26 cellular contexts compared by ENCODE assay signal in genomic region chr22:23100124-23100801, GRCh38. TPM values are rescaled to one million over a fixed set of nuclear protein-coding genes. Genes with fewer than 3 reads are reported as not detected.
DNase-seq lines count a peak whose midpoint lies in the region; ATAC-seq, FAIRE-seq and TF ChIP-seq lines count a peak whose summit lies in the region.
"Had no signal": no experiment of that assay in that cellular context is flagged by ENCODE, and none has a peak within 500 bp of the region (broad histone marks: within the 10 kb centered on the region; RNA-seq: fewer than 3 reads in every experiment).

No MANE protein-coding gene starts in this region.

- no peaks in the 10 kb centered on the region for H3K9me3 ChIP-seq in HepG2 (ENCODE audit: low read length)
- no peaks in the 10 kb centered on the region for H3K9me3 ChIP-seq in right lobe of liver
- no peaks in the 10 kb centered on the region for H3K9me3 ChIP-seq in gastroesophageal sphincter

- TF ChIP-seq EP300 in HepG2 (IDR thresholded peaks at IDR 0.05; ENCODE audit: low read depth in 2 of 2, low read length in 2 of 2) (no peak), HepG2 (CRISPR knock-in tag; IDR thresholded peaks at IDR 0.05; ENCODE audit: borderline replicate concordance) (no peak), gastroesophageal sphincter (IDR thresholded peaks at IDR 0.05) (no peak)

- ATAC-seq in HepG2 (no peak), right lobe of liver (no peak), gastroesophageal sphincter (no peak), HG03045 (IDR thresholded peaks at IDR 0.05; ENCODE audit: unreplicated experiment) (no peak), HG03521 (IDR thresholded peaks at IDR 0.05; ENCODE audit: unreplicated experiment) (no peak)
- ATAC-seq: GM23338, SK-N-SH treated with all-trans-retinoic acid at 6 μM for 48 hours had no signal

- H3K27ac Mint-ChIP-seq in activated T-cell treated with anti-CD3 and anti-CD28 coated beads, Interleukin-2, amount 50 U/mL, for 24 hours, result no peak overlapping the region
- H3K27ac Mint-ChIP-seq: B cell; CD4-positive, alpha-beta T cell; GM23338 had no signal

- POLR2A ChIA-PET in HepG2 (lab: Yijun Ruan, JAX), result no interaction called here

- no peak overlapping the region for H3K4me2 ChIP-seq in HepG2 (ENCODE audit: low read depth, low read length)
- H3K4me2 ChIP-seq: GM23338 had no signal

- TF ChIP-seq CTCF in HepG2 (CRISPR knock-in tag; IDR thresholded peaks at IDR 0.05) (no peak), right lobe of liver (IDR thresholded peaks at IDR 0.05) (no peak), gastroesophageal sphincter (IDR thresholded peaks at IDR 0.05) (no peak)

- no peaks in the 10 kb centered on the region for H3K4me1 Mint-ChIP-seq in activated T-cell treated with anti-CD3 and anti-CD28 coated beads, Interleukin-2, amount 50 U/mL, for 24 hours (ENCODE audit: low read depth)
- H3K4me1 Mint-ChIP-seq: B cell, GM23338 had no signal

- H3K27me3 Mint-ChIP-seq in activated T-cell treated with anti-CD3 and anti-CD28 coated beads, Interleukin-2, amount 50 U/mL, for 24 hours, result no peaks in the 10 kb centered on the region
- H3K27me3 Mint-ChIP-seq: B cell; CD4-positive, alpha-beta T cell had no signal

- H3K9me3 Mint-ChIP-seq in activated T-cell treated with anti-CD3 and anti-CD28 coated beads, Interleukin-2, amount 50 U/mL, for 24 hours, result no peaks in the 10 kb centered on the region
- H3K9me3 Mint-ChIP-seq: CD4-positive, alpha-beta T cell; GM23338 had no signal

- TF ChIP-seq RAD21 in HepG2 (CRISPR knock-in tag; IDR thresholded peaks at IDR 0.05), result no peak

- H3K9ac ChIP-seq in HepG2 (ENCODE audit: insufficient read depth, low read depth, low read length), result no peak overlapping the region

- H3K27ac ChIP-seq in HepG2 (ENCODE audit: extremely low read length, insufficient read depth, low read length), result no peak overlapping the region
- no peak overlapping the region for H3K27ac ChIP-seq in right lobe of liver
- H3K27ac ChIP-seq in angular gyrus (ENCODE audit: low read depth, low read length), result peak overlapping the region; percentile 19
- peak overlapping the region in 3 of 4 donors; percentile 83 to 87 (median 86) for H3K27ac ChIP-seq in gastroesophageal sphincter
- H3K27ac ChIP-seq in temporal lobe (ENCODE audit: low read depth, low read length), result peak overlapping the region; percentile 90

- no peaks in the 10 kb centered on the region for H4K20me1 ChIP-seq in HepG2 (ENCODE audit: insufficient read depth, low read length)

- no peaks in the 10 kb centered on the region for H3K27me3 ChIP-seq in HepG2 (ENCODE audit: control insufficient read depth in 1 of 2, insufficient read depth in 2 of 2, low read length in 2 of 2)
- H3K27me3 ChIP-seq in right lobe of liver, result no peaks in the 10 kb centered on the region
- H3K27me3 ChIP-seq in gastroesophageal sphincter, result no peaks in the 10 kb centered on the region

- no TSS peak for BruUV-seq in HepG2 (replicated peaks; lab: Mats Ljungman, UMichigan)

- WGBS in HepG2 (ENCODE audit: low lambda C conversion rate), result 96% methylated on average over 4 of the region's 7 CpGs
- no CpG with 5 or more reads among the region's 7 CpGs for WGBS in right lobe of liver (ENCODE audit: insufficient coverage, low coverage, low lambda C conversion rate, missing lambda C conversion rate)
- WGBS in gastroesophageal sphincter (ENCODE audit: low coverage in 1 of 2), 2 donors, result 65% methylated on average over 2 of the region's 7 CpGs; no CpG with 5 or more reads in 1 of the 2 donors

- H3K36me3 ChIP-seq in HepG2 (replicated peaks in 1 of 2; ENCODE audit: control insufficient read depth in 1 of 2, insufficient read depth in 2 of 2, low read length in 2 of 2) (peaks cover 12 to 26% of the 10 kb centered on the region in 2 experiments; a peak in 4 of 5 replicates), right lobe of liver (no peaks in the 10 kb centered on the region), gastroesophageal sphincter (peaks cover 0 to 16% of the 10 kb centered on the region in 2 donors)

- CTCF ChIA-PET in HepG2 (lab: Yijun Ruan, JAX; ENCODE audit: low intra/inter-chr PET ratio, low total read pairs), result no interaction called here

- no peak overlapping the region for H3K4me3 ChIP-seq in HepG2 (replicated peaks in 1 of 3; ENCODE audit: insufficient read depth in 1 of 3, low read depth in 2 of 3, low read length in 3 of 3)
- H3K4me3 ChIP-seq in right lobe of liver, result no peak overlapping the region
- no peak overlapping the region for H3K4me3 ChIP-seq in gastroesophageal sphincter
- H3K4me3 ChIP-seq: GM23338 had no signal

- in situ Hi-C loops in HepG2 (cut with HindIII; ENCODE audit: extremely low pct_ligation_motif_present, low pct_unique_long_range_greater_than_20kb), result no loop called here

- intact Hi-C loops in HepG2 (cut with micrococcal nuclease; ENCODE audit: unreplicated experiment) (no loop called here), right lobe of liver (cut with DNase I) (no loop called here)

- no peaks in the 10 kb centered on the region for H3K79me2 ChIP-seq in HepG2 (ENCODE audit: insufficient read depth, low read length)

- FAIRE-seq in HepG2 (lab: Jason Lieb, UNC), result no peak
- FAIRE-seq: GM12891 had no signal

- no peak for TF ChIP-seq POLR2A in HepG2 (IDR thresholded peaks at IDR 0.05; ENCODE audit: insufficient read depth in 1 of 2, low read depth in 2 of 2, low read length in 2 of 2)
- TF ChIP-seq POLR2A in right lobe of liver (IDR thresholded peaks at IDR 0.05), result no peak
- TF ChIP-seq POLR2A in gastroesophageal sphincter (IDR thresholded peaks at IDR 0.05), result no peak

- no peaks in the 10 kb centered on the region for H3K4me1 ChIP-seq in HepG2 (ENCODE audit: insufficient read depth, low read length)
- no peaks in the 10 kb centered on the region for H3K4me1 ChIP-seq in right lobe of liver
- peaks cover 8 to 54% (median 19%) of the 10 kb centered on the region in 3 donors for H3K4me1 ChIP-seq in gastroesophageal sphincter

- H3K4me3 Mint-ChIP-seq in activated T-cell treated with anti-CD3 and anti-CD28 coated beads, Interleukin-2, amount 50 U/mL, for 24 hours, result no peak overlapping the region
- H3K4me3 Mint-ChIP-seq: B cell; CD4-positive, alpha-beta T cell; GM23338 had no signal

- DNase-seq in HepG2 (ENCODE audit: low spot score) (no peak), right lobe of liver (no peak)
- no peak for DNase-seq in activated T-cell treated with anti-CD3 and anti-CD28 coated beads, Interleukin-2, amount 50 U/mL, for 24 hours
- DNase-seq: Calu3; CD4-positive, alpha-beta T cell; DMS53; EL; HCEC 1CT; KG1; NCI-H1105 treated with DMSO at 0.1 percent for 48 hours; NCI-H2029; NCI-H2171; NCI-H446 treated with DMSO at 0.1 percent for 48 hours; NCI-H774; SIG-M5 had no signal

- no peaks in the 10 kb centered on the region for H3K36me3 Mint-ChIP-seq in activated T-cell treated with anti-CD3 and anti-CD28 coated beads, Interleukin-2, amount 50 U/mL, for 24 hours (ENCODE audit: low read depth)

- H2AFZ ChIP-seq in HepG2 (ENCODE audit: low read length), result no peak overlapping the region
- H2AFZ ChIP-seq: GM23338 had no signal

RNA-seq across cellular contexts. Expression of gene GNAZ, which starts 29.9 kb away (rescaled TPM):
- total RNA-seq in HepG2 (2016; rRNA removed; fragmentation: Illumina TruSeq; extraction: Trizol) (22.3 and 22.8 TPM in 2 replicates), right lobe of liver (1 to 10 TPM in 2 of 6 experiments, under 1 TPM in 4; 0.15 to 1.5 (median 0.53) TPM), gastroesophageal sphincter (10 to 100 TPM; 50.1 to 89.2 (median 55.0) TPM), temporal lobe (124 TPM)
- total RNA-seq in HepG2 (2016; cell fraction: cytosol; rRNA removed; fragmentation: Illumina TruSeq; extraction: Trizol; ENCODE audit: low read depth), result 16.3 and 16.9 TPM in 2 replicates
- total RNA-seq in HepG2 (2016; cell fraction: insoluble cytoplasmic fraction; rRNA removed; fragmentation: Illumina TruSeq; extraction: Trizol), result 19.4 and 21.2 TPM in 2 replicates
- 39.6 and 41.4 TPM in 2 replicates for total RNA-seq in HepG2 (2016; cell fraction: membrane; rRNA removed; fragmentation: Illumina TruSeq; extraction: Trizol)
- 11.5 and 12.9 TPM in 2 replicates for total RNA-seq in HepG2 (2016; cell fraction: nucleus; rRNA removed; fragmentation: Illumina TruSeq; extraction: Trizol)
- polyA plus RNA-seq in HepG2 (2011; rRNA removed), result 11.4 and 16.2 TPM in 2 replicates
- polyA plus RNA-seq in HepG2 (2011; cell fraction: cytosol; rRNA removed), result 16.1 and 16.8 TPM in 2 replicates
- polyA plus RNA-seq in HepG2 (2011; cell fraction: nucleus; rRNA removed), result 10.1 and 15.9 TPM in 2 replicates
- polyA plus RNA-seq in HepG2 (2012), result 10.4 and 16.9 TPM in 2 replicates
- 10.5 and 11.3 TPM in 2 replicates for polyA plus RNA-seq in HepG2 (2016; cell fraction: cytosol; fragmentation: Illumina TruSeq; extraction: Trizol; ENCODE audit: low read depth)
- 20.3 and 22.4 TPM in 2 replicates for polyA plus RNA-seq in HepG2 (2016; cell fraction: insoluble cytoplasmic fraction; fragmentation: Illumina TruSeq; extraction: Trizol; ENCODE audit: low read depth)
- polyA plus RNA-seq in HepG2 (2016; cell fraction: membrane; fragmentation: Illumina TruSeq; extraction: Trizol; ENCODE audit: low read depth), result 27.3 and 30.4 TPM in 2 replicates
- polyA plus RNA-seq in HepG2 (2016; cell fraction: nucleus; fragmentation: Illumina TruSeq; extraction: Trizol; ENCODE audit: insufficient read depth, low read depth), result 19.7 and 20.5 TPM in 2 replicates
- 9.8 and 19.7 TPM in 2 replicates for polyA minus RNA-seq in HepG2 (2011; rRNA and poly(A)+ RNA removed; ENCODE audit: low replicate concordance)
- polyA minus RNA-seq in HepG2 (2011; cell fraction: cytosol; rRNA and poly(A)+ RNA removed), result 10.9 and 12.2 TPM in 2 replicates
- polyA minus RNA-seq in HepG2 (2011; cell fraction: nucleus; rRNA and poly(A)+ RNA removed), result 5.7 and 8.5 TPM in 2 replicates

RNA-seq across cellular contexts. Expression of gene RSPH14, which starts 41.5 kb away (rescaled TPM):
- 1.1 and 1.3 TPM in 2 replicates for total RNA-seq in HepG2 (2016; rRNA removed; fragmentation: Illumina TruSeq; extraction: Trizol)
- 0.35 and 0.71 TPM in 2 replicates for total RNA-seq in HepG2 (2016; cell fraction: cytosol; rRNA removed; fragmentation: Illumina TruSeq; extraction: Trizol; ENCODE audit: low read depth)
- total RNA-seq in HepG2 (2016; cell fraction: insoluble cytoplasmic fraction; rRNA removed; fragmentation: Illumina TruSeq; extraction: Trizol), result 0.67 and 1.0 TPM in 2 replicates
- 0.40 and 1.1 TPM in 2 replicates for total RNA-seq in HepG2 (2016; cell fraction: membrane; rRNA removed; fragmentation: Illumina TruSeq; extraction: Trizol)
- total RNA-seq in HepG2 (2016; cell fraction: nucleus; rRNA removed; fragmentation: Illumina TruSeq; extraction: Trizol), result 0.94 TPM in 1 of 2 replicates, not detected in the other
- polyA plus RNA-seq in HepG2 (2011; rRNA removed), result 0.86 and 1.2 TPM in 2 replicates
- 0.55 and 0.93 TPM in 2 replicates for polyA plus RNA-seq in HepG2 (2011; cell fraction: cytosol; rRNA removed)
- 0.48 and 0.50 TPM in 2 replicates for polyA plus RNA-seq in HepG2 (2011; cell fraction: nucleus; rRNA removed)
- polyA plus RNA-seq in HepG2 (2012), result 0.58 and 2.0 TPM in 2 replicates
- 0.60 and 0.71 TPM in 2 replicates for polyA plus RNA-seq in HepG2 (2016; cell fraction: cytosol; fragmentation: Illumina TruSeq; extraction: Trizol; ENCODE audit: low read depth)
- polyA plus RNA-seq in HepG2 (2016; cell fraction: insoluble cytoplasmic fraction; fragmentation: Illumina TruSeq; extraction: Trizol; ENCODE audit: low read depth), result 0.40 and 1.1 TPM in 2 replicates
- 0.47 and 2.4 TPM in 2 replicates for polyA plus RNA-seq in HepG2 (2016; cell fraction: membrane; fragmentation: Illumina TruSeq; extraction: Trizol; ENCODE audit: low read depth)
- polyA plus RNA-seq in HepG2 (2016; cell fraction: nucleus; fragmentation: Illumina TruSeq; extraction: Trizol; ENCODE audit: insufficient read depth, low read depth), result 1.6 and 2.0 TPM in 2 replicates
- polyA minus RNA-seq in HepG2 (2011; rRNA and poly(A)+ RNA removed; ENCODE audit: low replicate concordance), result 1.4 TPM in 1 of 2 replicates, not detected in the other
- not detected in 2 replicates for polyA minus RNA-seq in HepG2 (2011; cell fraction: cytosol; rRNA and poly(A)+ RNA removed)
- 1.0 and 1.4 TPM in 2 replicates for polyA minus RNA-seq in HepG2 (2011; cell fraction: nucleus; rRNA and poly(A)+ RNA removed)
- not detected for total RNA-seq in right lobe of liver
- total RNA-seq in gastroesophageal sphincter, result 1 to 10 TPM in 1 of 4 donors, not detected in 3; 2.7 TPM
- 2.7 TPM for total RNA-seq in temporal lobe
- total RNA-seq: A172, B cell, Calu3, GM23338, RPMI7951 had no signal

RNA-seq across cellular contexts. Expression of gene RAB36, which starts 45.0 kb away (rescaled TPM):
- 0.20 and 0.24 TPM in 2 replicates for total RNA-seq in HepG2 (2016; rRNA removed; fragmentation: Illumina TruSeq; extraction: Trizol)
- total RNA-seq in HepG2 (2016; cell fraction: cytosol; rRNA removed; fragmentation: Illumina TruSeq; extraction: Trizol; ENCODE audit: low read depth), result 0.10 TPM in 1 of 2 replicates, not detected in the other
- total RNA-seq in HepG2 (2016; cell fraction: insoluble cytoplasmic fraction; rRNA removed; fragmentation: Illumina TruSeq; extraction: Trizol), result 0.24 and 0.37 TPM in 2 replicates
- 0.12 and 0.17 TPM in 2 replicates for total RNA-seq in HepG2 (2016; cell fraction: membrane; rRNA removed; fragmentation: Illumina TruSeq; extraction: Trizol)
- 0.19 TPM in 2 replicates for total RNA-seq in HepG2 (2016; cell fraction: nucleus; rRNA removed; fragmentation: Illumina TruSeq; extraction: Trizol)
- polyA plus RNA-seq in HepG2 (2011; rRNA removed), result 0.86 and 1.0 TPM in 2 replicates
- 0.74 and 0.89 TPM in 2 replicates for polyA plus RNA-seq in HepG2 (2011; cell fraction: cytosol; rRNA removed)
- 0.59 and 0.71 TPM in 2 replicates for polyA plus RNA-seq in HepG2 (2011; cell fraction: nucleus; rRNA removed)
- polyA plus RNA-seq in HepG2 (2012), result 0.49 and 0.95 TPM in 2 replicates
- polyA plus RNA-seq in HepG2 (2016; cell fraction: cytosol; fragmentation: Illumina TruSeq; extraction: Trizol; ENCODE audit: low read depth), result 0.03 and 0.05 TPM in 2 replicates
- polyA plus RNA-seq in HepG2 (2016; cell fraction: insoluble cytoplasmic fraction; fragmentation: Illumina TruSeq; extraction: Trizol; ENCODE audit: low read depth), result 0.22 and 0.23 TPM in 2 replicates
- polyA plus RNA-seq in HepG2 (2016; cell fraction: membrane; fragmentation: Illumina TruSeq; extraction: Trizol; ENCODE audit: low read depth), result 0.14 and 0.15 TPM in 2 replicates
- polyA plus RNA-seq in HepG2 (2016; cell fraction: nucleus; fragmentation: Illumina TruSeq; extraction: Trizol; ENCODE audit: insufficient read depth, low read depth), result 0.19 and 0.33 TPM in 2 replicates
- polyA minus RNA-seq in HepG2 (2011; rRNA and poly(A)+ RNA removed; ENCODE audit: low replicate concordance), result 0.02 and 2.6 TPM in 2 replicates
- polyA minus RNA-seq in HepG2 (2011; cell fraction: cytosol; rRNA and poly(A)+ RNA removed), result 0.44 and 0.49 TPM in 2 replicates
- 0.37 and 0.64 TPM in 2 replicates for polyA minus RNA-seq in HepG2 (2011; cell fraction: nucleus; rRNA and poly(A)+ RNA removed)
- under 1 TPM; 0.07 to 0.65 (median 0.19) TPM for total RNA-seq in right lobe of liver
- 10 to 100 TPM in 1 of 4 donors, 1 to 10 TPM in 3; 3.9 to 12.2 (median 6.7) TPM for total RNA-seq in gastroesophageal sphincter
- total RNA-seq in temporal lobe, result 4.9 TPM

Comparison
In these comparisons a context has a peak if more than half of its experiments do, and no peak if none do; other contexts are left out.
1. RNA of gene GNAZ, which starts 29.9 kb away (total RNA-seq): 124 TPM in temporal lobe (single experiment), 50.1 to 89.2 TPM in gastroesophageal sphincter and 11.5 to 41.4 TPM in HepG2; 0.15 to 1.5 TPM in right lobe of liver; every median in the first group is over 4 times any median in the second.
2. H3K27ac ChIP-seq: peak in angular gyrus (single experiment), gastroesophageal sphincter (3 of 4) and temporal lobe (single experiment); none in HepG2 (single experiment) and right lobe of liver (0 of 3).